18 cellular contexts compared by ENCODE assay signal in genomic region chr19:14545716-14546082, GRCh38. TPM values are rescaled to one million over a fixed set of nuclear protein-coding genes. Genes with fewer than 3 reads are reported as not detected.
DNase-seq lines count a peak whose midpoint lies in the region; ATAC-seq and TF ChIP-seq lines count a peak whose summit lies in the region.
"Had no signal": no experiment of that assay in that cellular context is flagged by ENCODE, and none has a peak within 500 bp of the region (broad histone marks: within the 10 kb centered on the region; RNA-seq: fewer than 3 reads in every experiment).

No MANE protein-coding gene starts in this region.

- CTCF ChIA-PET in activated CD4-positive, alpha-beta T cell treated with anti-CD3 and anti-CD28 coated beads, Interleukin-2, amount 10 ng/mL, durations not matched to agents 7 days and 5 days (lab: Charles Lee), result interaction anchor here (0.6 to 1.7 kb wide), 3 partner anchors 11 to 34 kb away, joined by 3 to 6 read pairs (median 3); no protein-coding TSS in a partner anchor
- CTCF ChIA-PET in activated CD4-positive, alpha-beta T cell treated with anti-CD3 and anti-CD28 coated beads for 36 hours (lab: Charles Lee), result interaction anchor here (0.8 to 3.1 kb wide), 2 partner anchors 11 to 12 kb away, joined by 4 to 18 read pairs; no protein-coding TSS in a partner anchor

- H3K4me3 ChIP-seq in parathyroid adenoma (ENCODE audit: low read depth, low read length) (peak overlapping the region; percentile 13), thyroid gland (replicated peaks in 1 of 3) (no peak overlapping the region)
- H3K4me3 ChIP-seq: GM12878 had no signal

- peaks cover 19% of the 10 kb centered on the region for H3K36me3 Mint-ChIP-seq in activated CD4-positive, alpha-beta T cell treated with anti-CD3 and anti-CD28 coated beads, Interleukin-2, amount 10 ng/mL, durations not matched to agents 7 days and 5 days (ENCODE audit: low read depth)
- H3K36me3 Mint-ChIP-seq in activated CD4-positive, alpha-beta T cell treated with anti-CD3 and anti-CD28 coated beads for 36 hours (ENCODE audit: low read depth), result peaks cover 14% of the 10 kb centered on the region
- peaks cover 12% of the 10 kb centered on the region for H3K36me3 Mint-ChIP-seq in stimulated activated memory B cell treated with anti-CD40 and anti-IgM and Interleukin-4, amounts not matched to agents 10 μg/mL and 1 μg/mL and 100 μg/mL, for 72 hours

- H3K27ac ChIP-seq in cingulate gyrus (ENCODE audit: low read depth, low read length) (peak overlapping the region; percentile 98), parathyroid adenoma (peak overlapping the region; percentile 50), thyroid gland (peak overlapping the region; percentile 66 to 81 (median 72))

- POLR2A ChIA-PET in activated CD4-positive, alpha-beta T cell treated with anti-CD3 and anti-CD28 coated beads, Interleukin-2, amount 10 ng/mL, durations not matched to agents 7 days and 5 days (lab: Charles Lee), result no interaction called here
- POLR2A ChIA-PET in activated CD4-positive, alpha-beta T cell treated with anti-CD3 and anti-CD28 coated beads for 36 hours (lab: Charles Lee), result no interaction called here

- no peaks in the 10 kb centered on the region for H3K36me3 ChIP-seq in parathyroid adenoma (ENCODE audit: control insufficient read depth, insufficient read depth, low read length)
- no peaks in the 10 kb centered on the region for H3K36me3 ChIP-seq in thyroid gland

- 66 to 68% methylated on average over 7 to 9 of the region's 9 CpGs for WGBS in thyroid gland, 2 donors

- peaks cover 67% of the 10 kb centered on the region for H3K79me2 ChIP-seq in parathyroid adenoma

- intact Hi-C loops in activated CD4-positive, alpha-beta T cell treated with anti-CD3 and anti-CD28 coated beads for 36 hours (cut with DNase I, micrococcal nuclease), result no loop called here
- intact Hi-C loops in thyroid gland (cut with DNase I), result no loop called here

- DNase-seq in activated CD4-positive, alpha-beta T cell treated with anti-CD3 and anti-CD28 coated beads, Interleukin-2, amount 10 ng/mL, durations not matched to agents 7 days and 5 days, result no peak
- DNase-seq in activated CD4-positive, alpha-beta T cell treated with anti-CD3 and anti-CD28 coated beads for 36 hours, result no peak
- DNase-seq in thyroid gland, result no peak
- DNase-seq: 8988T; activated CD4-positive, CD25-positive, alpha-beta regulatory T cell; activated CD8-positive, alpha-beta memory T cell treated with anti-CD3 and anti-CD28 coated beads for 24 hours; endodermal cell; GF-D8; HFFc6; Kasumi-1; stimulated activated CD4-positive, alpha-beta T cell treated with anti-CD3 and anti-CD28 coated beads, Interleukin-1b, Interleukin-23, amount 100 ng/mL, for 48 hours had no signal

- H2AFZ ChIP-seq in parathyroid adenoma, result no peak overlapping the region

- TF ChIP-seq POLR2A in thyroid gland (IDR thresholded peaks at IDR 0.05), result no peak

- H3K27me3 ChIP-seq in parathyroid adenoma (ENCODE audit: control insufficient read depth, insufficient read depth, low read length), result no peaks in the 10 kb centered on the region
- H3K27me3 ChIP-seq in thyroid gland, result no peaks in the 10 kb centered on the region

- no peaks in the 10 kb centered on the region for H3K9me3 Mint-ChIP-seq in activated CD4-positive, alpha-beta T cell treated with anti-CD3 and anti-CD28 coated beads, Interleukin-2, amount 10 ng/mL, durations not matched to agents 7 days and 5 days
- H3K9me3 Mint-ChIP-seq in activated CD4-positive, alpha-beta T cell treated with anti-CD3 and anti-CD28 coated beads for 36 hours (ENCODE audit: low read depth), result no peaks in the 10 kb centered on the region
- no peaks in the 10 kb centered on the region for H3K9me3 Mint-ChIP-seq in stimulated activated memory B cell treated with anti-CD40 and anti-IgM and Interleukin-4, amounts not matched to agents 10 μg/mL and 1 μg/mL and 100 μg/mL, for 72 hours
- H3K9me3 Mint-ChIP-seq: central memory CD8-positive, alpha-beta T cell; endodermal cell; HFFc6 had no signal

- no peaks in the 10 kb centered on the region for H3K9me3 ChIP-seq in parathyroid adenoma (ENCODE audit: control insufficient read depth, low read length)
- H3K9me3 ChIP-seq in thyroid gland, result no peaks in the 10 kb centered on the region

- H3K27ac Mint-ChIP-seq in activated CD4-positive, alpha-beta T cell treated with anti-CD3 and anti-CD28 coated beads, Interleukin-2, amount 10 ng/mL, durations not matched to agents 7 days and 5 days, result peak overlapping the region; percentile 31
- no peak overlapping the region for H3K27ac Mint-ChIP-seq in activated CD4-positive, alpha-beta T cell treated with anti-CD3 and anti-CD28 coated beads for 36 hours
- no peak overlapping the region for H3K27ac Mint-ChIP-seq in stimulated activated memory B cell treated with anti-CD40 and anti-IgM and Interleukin-4, amounts not matched to agents 10 μg/mL and 1 μg/mL and 100 μg/mL, for 72 hours
- H3K27ac Mint-ChIP-seq: endodermal cell, HFFc6 had no signal

- TF ChIP-seq CTCF in parathyroid adenoma (IDR thresholded peaks at IDR 0.05), result no peak
- no peak for TF ChIP-seq CTCF in thyroid gland (IDR thresholded peaks at IDR 0.05)

- H3K9ac ChIP-seq in parathyroid adenoma, result no peak overlapping the region

- H3K27me3 Mint-ChIP-seq in activated CD4-positive, alpha-beta T cell treated with anti-CD3 and anti-CD28 coated beads, Interleukin-2, amount 10 ng/mL, durations not matched to agents 7 days and 5 days, result no peaks in the 10 kb centered on the region
- H3K27me3 Mint-ChIP-seq in activated CD4-positive, alpha-beta T cell treated with anti-CD3 and anti-CD28 coated beads for 36 hours, result no peaks in the 10 kb centered on the region
- no peaks in the 10 kb centered on the region for H3K27me3 Mint-ChIP-seq in stimulated activated memory B cell treated with anti-CD40 and anti-IgM and Interleukin-4, amounts not matched to agents 10 μg/mL and 1 μg/mL and 100 μg/mL, for 72 hours
- H3K27me3 Mint-ChIP-seq: central memory CD8-positive, alpha-beta T cell had no signal

- peak overlapping the region; percentile 58 for H3K4me2 ChIP-seq in parathyroid adenoma (ENCODE audit: low read length)

- H3K4me1 ChIP-seq in parathyroid adenoma (peaks cover 17% of the 10 kb centered on the region), thyroid gland (peaks cover 38 to 52% of the 10 kb centered on the region in 2 donors)

- H3K4me3 Mint-ChIP-seq in activated CD4-positive, alpha-beta T cell treated with anti-CD3 and anti-CD28 coated beads, Interleukin-2, amount 10 ng/mL, durations not matched to agents 7 days and 5 days, result no peak overlapping the region
- no peak overlapping the region for H3K4me3 Mint-ChIP-seq in activated CD4-positive, alpha-beta T cell treated with anti-CD3 and anti-CD28 coated beads for 36 hours
- no peak overlapping the region for H3K4me3 Mint-ChIP-seq in stimulated activated memory B cell treated with anti-CD40 and anti-IgM and Interleukin-4, amounts not matched to agents 10 μg/mL and 1 μg/mL and 100 μg/mL, for 72 hours
- H3K4me3 Mint-ChIP-seq: central memory CD8-positive, alpha-beta T cell; endodermal cell; HFFc6 had no signal

- H3K4me1 Mint-ChIP-seq in activated CD4-positive, alpha-beta T cell treated with anti-CD3 and anti-CD28 coated beads, Interleukin-2, amount 10 ng/mL, durations not matched to agents 7 days and 5 days, result peaks cover 28% of the 10 kb centered on the region
- H3K4me1 Mint-ChIP-seq in activated CD4-positive, alpha-beta T cell treated with anti-CD3 and anti-CD28 coated beads for 36 hours, result peaks cover 35% of the 10 kb centered on the region
- H3K4me1 Mint-ChIP-seq in stimulated activated memory B cell treated with anti-CD40 and anti-IgM and Interleukin-4, amounts not matched to agents 10 μg/mL and 1 μg/mL and 100 μg/mL, for 72 hours, result peaks cover 21% of the 10 kb centered on the region

- no peak for ATAC-seq in activated CD4-positive, alpha-beta T cell treated with anti-CD3 and anti-CD28 coated beads for 36 hours
- ATAC-seq in GM21825 (IDR thresholded peaks at IDR 0.05; ENCODE audit: unreplicated experiment) (no peak), HG03469 (IDR thresholded peaks at IDR 0.05; ENCODE audit: unreplicated experiment) (no peak)
- ATAC-seq in stimulated activated memory B cell treated with anti-CD40 and anti-IgM and Interleukin-4, amounts not matched to agents 10 μg/mL and 1 μg/mL and 100 μg/mL, for 72 hours, result no peak
- ATAC-seq: GM12878 had no signal

RNA-seq across cellular contexts. Expression of gene TECR, which starts 16.3 kb away (rescaled TPM):
- 100 to 1,000 TPM; 169 to 190 TPM for total RNA-seq in activated CD4-positive, alpha-beta T cell treated with anti-CD3 and anti-CD28 coated beads, Interleukin-2, amount 10 ng/mL, durations not matched to agents 7 days and 5 days
- 100 to 1,000 TPM; 106 to 145 TPM for total RNA-seq in activated CD4-positive, alpha-beta T cell treated with anti-CD3 and anti-CD28 coated beads for 36 hours
- total RNA-seq in thyroid gland, result 100 to 1,000 TPM in 2 of 4 donors, 10 to 100 TPM in 2; 75.5 to 126 (median 99.0) TPM

RNA-seq across cellular contexts. Expression of gene NDUFB7, which starts 26.2 kb away (rescaled TPM):
- total RNA-seq in activated CD4-positive, alpha-beta T cell treated with anti-CD3 and anti-CD28 coated beads, Interleukin-2, amount 10 ng/mL, durations not matched to agents 7 days and 5 days, result 100 to 1,000 TPM; 121 to 123 TPM
- total RNA-seq in activated CD4-positive, alpha-beta T cell treated with anti-CD3 and anti-CD28 coated beads for 36 hours, result 100 to 1,000 TPM; 112 to 121 TPM
- total RNA-seq in thyroid gland, result 100 to 1,000 TPM; 208 to 584 (median 422) TPM

RNA-seq across cellular contexts. Expression of gene DNAJB1, which starts 27.5 kb away (rescaled TPM):
- total RNA-seq in activated CD4-positive, alpha-beta T cell treated with anti-CD3 and anti-CD28 coated beads, Interleukin-2, amount 10 ng/mL, durations not matched to agents 7 days and 5 days, result 100 to 1,000 TPM in 1 of 2 experiments, 10 to 100 TPM in 1; 89.7 to 100 TPM
- total RNA-seq in activated CD4-positive, alpha-beta T cell treated with anti-CD3 and anti-CD28 coated beads for 36 hours, result 10 to 100 TPM; 69.3 to 72.6 TPM
- 10 to 100 TPM; 49.1 to 61.1 (median 55.3) TPM for total RNA-seq in thyroid gland

RNA-seq across cellular contexts. Expression of gene CLEC17A, which starts 37.2 kb away (rescaled TPM):
- not detected for total RNA-seq in activated CD4-positive, alpha-beta T cell treated with anti-CD3 and anti-CD28 coated beads, Interleukin-2, amount 10 ng/mL, durations not matched to agents 7 days and 5 days
- total RNA-seq in activated CD4-positive, alpha-beta T cell treated with anti-CD3 and anti-CD28 coated beads for 36 hours, result 1 to 10 TPM; 2.4 to 2.5 TPM
- total RNA-seq in thyroid gland, result not detected
- total RNA-seq: endodermal cell, HFFc6 had no signal

RNA-seq across cellular contexts. Expression of gene GIPC1, which starts 49.8 kb away (rescaled TPM):
- total RNA-seq in activated CD4-positive, alpha-beta T cell treated with anti-CD3 and anti-CD28 coated beads, Interleukin-2, amount 10 ng/mL, durations not matched to agents 7 days and 5 days, result 10 to 100 TPM; 36.5 to 47.2 TPM
- total RNA-seq in activated CD4-positive, alpha-beta T cell treated with anti-CD3 and anti-CD28 coated beads for 36 hours, result 10 to 100 TPM; 19.3 to 25.7 TPM
- 10 to 100 TPM; 34.7 to 93.7 (median 55.4) TPM for total RNA-seq in thyroid gland
